8 cellular contexts compared by ENCODE assay signal in genomic region chr7:94276797-94277196, GRCh38.
DNase-seq lines count a peak whose midpoint lies in the region; ATAC-seq and TF ChIP-seq lines count a peak whose summit lies in the region.

No MANE protein-coding gene starts in this region.

- no peaks in the 10 kb centered on the region for H3K9me2 ChIP-seq in GM23248 (ENCODE audit: insufficient read depth)

- H2AFZ ChIP-seq in GM23248 (no peak overlapping the region), OCI-LY3 (ENCODE audit: low read depth, low read length) (no peak overlapping the region)

- H3K9me3 ChIP-seq in GM23248 (ENCODE audit: low read depth) (no peaks in the 10 kb centered on the region), OCI-LY3 (ENCODE audit: insufficient read depth, low read length) (no peaks in the 10 kb centered on the region)

- DNase-seq in AML-193 (lab: John Stamatoyannopoulos, UW) (peak; percentile 34 to 44), GM23248 (peak; percentile 65), foreskin fibroblast (peak in 1 of 2 donors; percentile 76)
- DNase-seq in stimulated activated CD8-positive, alpha-beta memory T cell treated with anti-CD3 and anti-CD28 coated beads, Interleukin-4, amount 100 ng/mL, for 48 hours = no peak
- DNase-seq in activated T-cell treated with anti-CD3 and anti-CD28 coated beads, Interleukin-2, amount 50 U/mL, for 1 hour = no peak
- no peak for DNase-seq in activated CD8-positive, alpha-beta memory T cell treated with anti-CD3 and anti-CD28 coated beads for 24 hours

- H3F3A ChIP-seq in GM23248 (ENCODE audit: insufficient read depth) = 0 out of 2 replicates have a peak, but pooled peaks cover 7% of the 10 kb centered on the region

- in situ Hi-C loops in GM23248 (cut with MboI) = loop anchor here (10.0 to 25.0 kb wide), 3 partner anchors 372 to 961 kb away; partner anchors contain the start of gene GNGT1

- H3K27ac ChIP-seq in GM23248 (no peak overlapping the region), OCI-LY3 (ENCODE audit: low read length) (no peak overlapping the region)

- H4K20me1 ChIP-seq in GM23248 (ENCODE audit: insufficient read depth) (no peaks in the 10 kb centered on the region), OCI-LY3 (ENCODE audit: insufficient read depth, low read length) (no peaks in the 10 kb centered on the region)

- H3K4me1 ChIP-seq in GM23248 (ENCODE audit: insufficient read depth) (peaks cover 8% of the 10 kb centered on the region), OCI-LY3 (ENCODE audit: low read length) (peaks cover 6% of the 10 kb centered on the region; the same call in 1 of the 2 replicates)

- H3K27me3 ChIP-seq in GM23248 (replicated peaks; ENCODE audit: insufficient read depth) (no peaks in the 10 kb centered on the region), OCI-LY3 (ENCODE audit: low read depth, low read length) (0 out of 2 replicates have a peak, but pooled peaks cover 6% of the 10 kb centered on the region)

- H3K4me3 ChIP-seq in GM23248 (no peak overlapping the region), OCI-LY3 (ENCODE audit: low read length) (no peak overlapping the region), foreskin fibroblast (ENCODE audit: low read depth in 1 of 2, low read length in 2 of 2) (no peak overlapping the region)

- H3K9ac ChIP-seq in GM23248 (no peak overlapping the region), OCI-LY3 (ENCODE audit: low read length) (no peak overlapping the region)

- H3K79me2 ChIP-seq in GM23248 (ENCODE audit: insufficient read depth) (no peaks in the 10 kb centered on the region), OCI-LY3 (ENCODE audit: low read length) (no peaks in the 10 kb centered on the region)

- no peaks in the 10 kb centered on the region for H3K36me3 ChIP-seq in GM23248 (ENCODE audit: low read depth)
- no peaks in the 10 kb centered on the region for H3K36me3 ChIP-seq in OCI-LY3 (replicated peaks; ENCODE audit: low read depth, low read length)

- TF ChIP-seq CTCF in OCI-LY3 (IDR thresholded peaks at IDR 0.05; ENCODE audit: low read depth, low read length) = peak; percentile 75
- peak; percentile 62 for TF ChIP-seq CTCF in foreskin fibroblast (IDR thresholded peaks at IDR 0.05; ENCODE audit: low read depth, low read length)

- ATAC-seq in HG03139 (IDR thresholded peaks at IDR 0.05; ENCODE audit: unreplicated experiment) = no peak

- H3K4me2 ChIP-seq in GM23248 (ENCODE audit: unreplicated experiment) (no peak overlapping the region), OCI-LY3 (ENCODE audit: low read length) (no peak overlapping the region)

- 0 to 10% methylated on average over 1 of the region's 1 CpG for WGBS in GM23248 (ENCODE audit: low coverage in 1 of 2, low lambda C conversion rate in 2 of 2, missing lambda C conversion rate in 2 of 2), 2 experiments

Comparison
In these comparisons a context has a peak if more than half of its experiments do, and no peak if none do; other contexts are left out.
1. DNase-seq: peak in AML-193 (2 of 2) and GM23248 (single experiment); none in stimulated activated CD8-positive, alpha-beta memory T cell treated with anti-CD3 and anti-CD28 coated beads, Interleukin-4, amount 100 ng/mL, for 48 hours (single experiment), activated T-cell treated with anti-CD3 and anti-CD28 coated beads, Interleukin-2, amount 50 U/mL, for 1 hour (single experiment) and activated CD8-positive, alpha-beta memory T cell treated with anti-CD3 and anti-CD28 coated beads for 24 hours (single experiment).